Comparison of ENCODE assay signal across 9 cellular contexts in genomic region chr12:81078469-81079196, GRCh38. TPM values are rescaled to one million over a fixed set of nuclear protein-coding genes. Genes with fewer than 3 reads are reported as not detected.
A peak's percentile ranks its signal among the peaks of the same experiment; 100 is the strongest.
DNase-seq lines count a peak whose midpoint lies in the region; ATAC-seq and TF ChIP-seq lines count a peak whose summit lies in the region.
"Had no signal": no experiment of that assay in that cellular context is flagged by ENCODE, and none has a peak within 500 bp of the region (broad histone marks: within the 10 kb centered on the region; RNA-seq: fewer than 3 reads in every experiment).

No MANE protein-coding gene starts in this region.

- H3K9me3 ChIP-seq in PC-9 (ENCODE audit: insufficient read depth, low read depth) (no peaks in the 10 kb centered on the region), neuron (ENCODE audit: low read length) (no peaks in the 10 kb centered on the region)

- in situ Hi-C loops in G401 (cut with HindIII; ENCODE audit: low sequenced_read_pairs): no loop called here

- TF ChIP-seq CTCF in PC-9 (conservative IDR thresholded peaks at IDR 0.05): no peak

- peaks cover 22% of the 10 kb centered on the region for H3K4me1 ChIP-seq in PC-9 (replicated peaks; ENCODE audit: insufficient read depth)
- H3K4me1 ChIP-seq in neuron (ENCODE audit: insufficient read depth, low read length): peaks cover 3% of the 10 kb centered on the region

- CTCF ChIA-PET in PC-9 (lab: Charles Lee): no interaction called here

- no peaks in the 10 kb centered on the region for H3K9me2 ChIP-seq in PC-9 (ENCODE audit: insufficient read depth)

- no peak overlapping the region for H3K27ac ChIP-seq in PC-9

- POLR2A ChIA-PET in PC-9 (lab: Charles Lee; ENCODE audit: unreplicated experiment): no interaction called here

- H3K4me3 ChIP-seq in PC-9 (peak overlapping the region; percentile 87), neuron (ENCODE audit: low read length) (peak overlapping the region; percentile 60)

- intact Hi-C loops in PC-9 (cut with micrococcal nuclease; ENCODE audit: unreplicated experiment): no loop called here

- no peaks in the 10 kb centered on the region for H3K36me3 ChIP-seq in PC-9 (ENCODE audit: low read depth)
- no peaks in the 10 kb centered on the region for H3K36me3 ChIP-seq in neuron (ENCODE audit: insufficient read depth, low read length)

- H3K79me2 ChIP-seq in PC-9 (ENCODE audit: low read depth): no peaks in the 10 kb centered on the region; the same call in 1 of the 2 replicates

- H3K27me3 ChIP-seq in PC-9 (ENCODE audit: insufficient read depth, low read depth): no peaks in the 10 kb centered on the region
- H3K27me3 ChIP-seq in neuron (ENCODE audit: insufficient read depth, low read length): no peaks in the 10 kb centered on the region

- DNase-seq in AG08395 (ENCODE audit: low spot score) (peak; percentile 41), PC-9 (no peak), glomerular endothelial cell (ENCODE audit: extremely low read depth, low read depth, low spot score) (peak; percentile 72), G401 (ENCODE audit: low spot score) (no peak), NK-92 (lab: John Stamatoyannopoulos, UW; ENCODE audit: unreplicated experiment) (no peak), occipital lobe (lab: John Stamatoyannopoulos, UW) (no peak)
- DNase-seq: foreskin melanocyte had no signal

- H3F3A ChIP-seq in PC-9 (ENCODE audit: insufficient read depth, low read depth): no peaks in the 10 kb centered on the region

- ATAC-seq in HG03342 (IDR thresholded peaks at IDR 0.05; ENCODE audit: unreplicated experiment): no peak

- peak overlapping the region; percentile 88 for H3K4me2 ChIP-seq in PC-9

- H2AFZ ChIP-seq in PC-9 (peak overlapping the region; percentile 92), neuron (ENCODE audit: low read depth, low read length) (peak overlapping the region; percentile 88)

- BruUV-seq in PC-9 (replicated peaks; lab: Mats Ljungman, UMichigan): no TSS peak

- H4K20me1 ChIP-seq in PC-9 (ENCODE audit: insufficient read depth): no peaks in the 10 kb centered on the region

RNA-seq across cellular contexts. Expression of gene ACSS3, which starts 0.8 kb away (rescaled TPM):
- total RNA-seq in PC-9 (2021) (8.5 and 9.4 TPM in 2 replicates), glomerular endothelial cell (0.10 and 7.7 TPM in 2 replicates), occipital lobe (8.9 TPM)
- not detected in 2 replicates for total RNA-seq in G401 (2014; rRNA removed; shearing (Covaris generic))

Comparison
In these comparisons a context has a peak if more than half of its experiments do, and no peak if none do; other contexts are left out.
1. DNase-seq: peak in AG08395 (single experiment) and glomerular endothelial cell (single experiment); none in PC-9 (0 of 2), G401 (single experiment), NK-92 (single experiment) and occipital lobe (single experiment).